ENCODE assay signal across 10 cellular contexts in the genomic region with DNA sequence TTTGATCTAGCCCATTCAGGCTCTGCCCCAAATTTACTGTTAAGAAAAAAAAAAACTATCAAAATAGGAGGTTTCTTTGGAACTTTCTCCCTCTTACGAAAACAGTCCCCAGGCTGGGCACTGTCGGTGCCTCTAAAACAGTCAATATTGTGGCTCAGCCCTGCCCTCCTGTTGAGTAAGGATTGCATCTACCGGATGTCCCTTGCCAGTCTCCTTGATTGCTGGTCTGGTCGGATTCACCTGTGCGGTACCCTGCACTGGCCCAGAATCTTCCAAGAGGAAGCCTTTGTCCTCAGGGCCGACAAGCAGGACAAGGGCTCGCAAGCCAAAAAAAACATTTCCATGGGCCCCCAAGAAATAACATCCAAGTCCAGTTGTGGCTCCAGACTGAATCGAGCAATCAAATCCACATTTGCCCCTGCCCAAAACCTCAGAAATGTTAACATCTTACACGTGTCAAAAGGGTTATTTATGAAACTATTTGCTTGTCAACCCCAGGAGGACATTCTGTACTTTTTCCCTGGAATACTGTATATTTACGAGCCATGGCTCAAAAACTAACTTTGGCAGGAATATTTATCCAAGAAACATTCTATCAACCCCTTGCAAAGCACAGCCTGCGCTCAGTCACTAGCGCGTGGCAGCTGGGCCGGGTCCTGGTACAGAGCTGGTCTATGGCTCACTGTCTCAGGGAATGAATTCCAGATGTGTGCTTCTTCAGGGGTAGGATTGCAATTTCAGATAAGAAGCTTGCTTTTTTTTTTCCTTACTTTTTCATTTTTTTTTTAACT.
DNase-seq lines count a peak whose midpoint lies in the region; ATAC-seq and TF ChIP-seq lines count a peak whose summit lies in the region.
"Had no signal": no experiment of that assay in that cellular context is flagged by ENCODE, and none has a peak within 500 bp of the region (broad histone marks: within the 10 kb centered on the region; RNA-seq: fewer than 3 reads in every experiment).

No MANE protein-coding gene starts in this region.

- no peak for ATAC-seq in HG02759 (IDR thresholded peaks at IDR 0.05; ENCODE audit: unreplicated experiment)

- DNase-seq in EL, result peak; percentile 31
- peak; percentile 62 for DNase-seq in brain pericyte (ENCODE audit: low read depth, low spot score)
- DNase-seq in hepatocyte (ENCODE audit: low spot score), result peak; percentile 49
- DNase-seq in spleen, result no peak
- DNase-seq in COLO829 (ENCODE audit: low spot score), result no peak
- DNase-seq in CD1c-positive myeloid dendritic cell (ENCODE audit: extremely low spot score), result no peak
- no peak for DNase-seq in NCI-H2227 (lab: John Stamatoyannopoulos, UW; ENCODE audit: unreplicated experiment)
- DNase-seq: CD4-positive, alpha-beta T cell had no signal

- H3K79me2 ChIP-seq in hepatocyte, result no peaks in the 10 kb centered on the region

- H3K4me2 ChIP-seq in hepatocyte, result peak overlapping the region; percentile 24

- H3K4me1 ChIP-seq in hepatocyte (ENCODE audit: insufficient read depth) (peaks cover 16% of the 10 kb centered on the region), spleen (peaks cover 0 to 3% (median 0%) of the 10 kb centered on the region in 6 donors)

- 65% methylated on average over 14 of the region's 14 CpGs for WGBS in hepatocyte (ENCODE audit: low lambda C conversion rate, missing lambda C conversion rate)
- 77 to 88% (median 84%) methylated on average over 14 of the region's 14 CpGs for WGBS in spleen, 5 donors

- H3K9me3 ChIP-seq in hepatocyte (ENCODE audit: low read depth) (no peaks in the 10 kb centered on the region), spleen (no peaks in the 10 kb centered on the region)

- TF ChIP-seq POLR2A in spleen (IDR thresholded peaks at IDR 0.05), result no peak

- H4K20me1 ChIP-seq in hepatocyte (ENCODE audit: insufficient read depth, poor library complexity, severe bottlenecking), result no peaks in the 10 kb centered on the region

- no peaks in the 10 kb centered on the region for H3K9me2 ChIP-seq in hepatocyte (replicated peaks; ENCODE audit: insufficient read depth)

- H3K27me3 ChIP-seq in hepatocyte, result peaks cover 7% of the 10 kb centered on the region
- peaks cover 0 to 4% (median 0%) of the 10 kb centered on the region in 7 donors for H3K27me3 ChIP-seq in spleen (replicated peaks in 1 of 7)

- no peak for TF ChIP-seq CTCF in hepatocyte (IDR thresholded peaks at IDR 0.05; ENCODE audit: poor library complexity)
- TF ChIP-seq CTCF in spleen (IDR thresholded peaks at IDR 0.05 in 8 of 11, conservative IDR thresholded peaks at IDR 0.05 in 3 of 11), result no peak

- H2AFZ ChIP-seq in hepatocyte, result no peak overlapping the region

- H3K27ac ChIP-seq in hepatocyte (no peak overlapping the region), spleen (peak overlapping the region in 5 of 8 donors; percentile 30 to 75 (median 66))
- H3K27ac ChIP-seq: SK-N-MC had no signal

- intact Hi-C loops in spleen (cut with DNase I; ENCODE audit: low total_unique reads), result no loop called here

- H3K36me3 ChIP-seq in hepatocyte (replicated peaks; ENCODE audit: insufficient read depth, low read depth), result no peaks in the 10 kb centered on the region
- no peaks in the 10 kb centered on the region for H3K36me3 ChIP-seq in spleen

- H3K4me3 ChIP-seq in hepatocyte (no peak overlapping the region), spleen (no peak overlapping the region)
- H3K4me3 ChIP-seq: SK-N-MC had no signal

Comparison
In these comparisons a context has a peak if more than half of its experiments do, and no peak if none do; other contexts are left out.
1. DNase-seq: peak in EL (single experiment), brain pericyte (single experiment) and hepatocyte (single experiment); none in spleen (single experiment), COLO829 (single experiment), CD1c-positive myeloid dendritic cell (single experiment) and NCI-H2227 (single experiment).